In genomic region chr3:126537730-126538281, GRCh38 we compare ENCODE assay signal across 19 cellular contexts. TPM values are rescaled to one million over a fixed set of nuclear protein-coding genes. Genes with fewer than 3 reads are reported as not detected.
DNase-seq lines count a peak whose midpoint lies in the region; ATAC-seq and TF ChIP-seq lines count a peak whose summit lies in the region.
"Had no signal": no experiment of that assay in that cellular context is flagged by ENCODE, and none has a peak within 500 bp of the region (broad histone marks: within the 10 kb centered on the region; RNA-seq: fewer than 3 reads in every experiment).

No MANE protein-coding gene starts in this region.

- H3K27ac ChIP-seq in heart left ventricle (no peak overlapping the region), right cardiac atrium (ENCODE audit: low read length) (no peak overlapping the region), adrenal gland (no peak overlapping the region), lower lobe of right lung (no peak overlapping the region)
- H3K27ac ChIP-seq: SJCRH30 had no signal

- peaks cover 0 to 46% (median 14%) of the 10 kb centered on the region in 9 donors for H3K27me3 ChIP-seq in heart left ventricle
- H3K27me3 ChIP-seq in right cardiac atrium (ENCODE audit: control insufficient read depth, insufficient read depth) = no peaks in the 10 kb centered on the region
- peaks cover 18% of the 10 kb centered on the region for H3K27me3 ChIP-seq in adrenal gland
- H3K27me3 ChIP-seq in lower lobe of right lung (ENCODE audit: low read depth) = peaks cover 20% of the 10 kb centered on the region

- DNase-seq in heart left ventricle = peak in 4 of 5 donors; percentile 9 to 64 (median 42)
- no peak for DNase-seq in right cardiac atrium
- peak in 4 of 7 donors; percentile 14 to 79 (median 32) for DNase-seq in adrenal gland
- peak; percentile 43 for DNase-seq in lower lobe of right lung
- DNase-seq in stimulated activated CD4-positive, alpha-beta T cell treated with anti-CD3 and anti-CD28 coated beads, Interleukin-4, amount 100 ng/mL, for 1 hour = no peak
- DNase-seq in NOMO-1 treated with dmso at 0.1 percent for 144 hours (lab: John Stamatoyannopoulos, UW; ENCODE audit: unreplicated experiment) = no peak
- DNase-seq: activated CD4-positive, alpha-beta T cell treated with anti-CD3 and anti-CD28 coated beads for 48 hours; Calu3; central memory CD4-positive, alpha-beta T cell; MM.1S; occipital lobe; stimulated activated naive CD8-positive, alpha-beta T cell treated with anti-CD3 and anti-CD28 coated beads, Interleukin-15, Interleukin-2, amounts not matched to agents 100 U/mL and 50 U/mL, for 24 hours had no signal

- TF ChIP-seq POLR2A in heart left ventricle (IDR thresholded peaks at IDR 0.05) = no peak
- TF ChIP-seq POLR2A in adrenal gland (IDR thresholded peaks at IDR 0.05) = no peak

- WGBS in heart left ventricle, 4 donors = 63 to 66% (median 64%) methylated on average over 9 to 10 of the region's 10 CpGs
- WGBS in right cardiac atrium = 65% methylated on average over 10 of the region's 10 CpGs
- WGBS in adrenal gland, 4 donors = 63 to 96% (median 68%) methylated on average over 6 to 10 of the region's 10 CpGs

- no peak overlapping the region for H3K4me3 ChIP-seq in heart left ventricle
- no peak overlapping the region for H3K4me3 ChIP-seq in right cardiac atrium (ENCODE audit: low read length)
- H3K4me3 ChIP-seq in adrenal gland = no peak overlapping the region
- H3K4me3 ChIP-seq in lower lobe of right lung = no peak overlapping the region
- H3K4me3 ChIP-seq: HAP-1, SJCRH30 had no signal

- ATAC-seq in heart left ventricle (peak; percentile 38 to 88 (median 74)), right cardiac atrium (no peak), lower lobe of right lung (peak; percentile 46 to 65), GM19467 (IDR thresholded peaks at IDR 0.05; ENCODE audit: unreplicated experiment) (no peak), GM19463 (IDR thresholded peaks at IDR 0.05; ENCODE audit: unreplicated experiment) (no peak)
- ATAC-seq: stimulated activated naive CD8-positive, alpha-beta T cell treated with anti-CD3 and anti-CD28 coated beads, Interleukin-15, Interleukin-2, amounts not matched to agents 100 U/mL and 50 U/mL, for 24 hours had no signal

- intact Hi-C loops in heart left ventricle (cut with DNase I) (no loop called here), right cardiac atrium (cut with DNase I) (no loop called here), adrenal gland (cut with DNase I) (no loop called here), lower lobe of right lung (cut with DNase I) (no loop called here)

- H3K9me3 ChIP-seq in heart left ventricle (no peaks in the 10 kb centered on the region), right cardiac atrium (ENCODE audit: control insufficient read depth, low read length) (no peaks in the 10 kb centered on the region), adrenal gland (replicated peaks in 1 of 3) (no peaks in the 10 kb centered on the region), lower lobe of right lung (no peaks in the 10 kb centered on the region)
- H3K9me3 ChIP-seq: HAP-1, SJCRH30 had no signal

- TF ChIP-seq CTCF in heart left ventricle (IDR thresholded peaks at IDR 0.05) (no peak), adrenal gland (IDR thresholded peaks at IDR 0.05) (no peak), lower lobe of right lung (IDR thresholded peaks at IDR 0.05) (no peak)

- H3K36me3 ChIP-seq in heart left ventricle = no peaks in the 10 kb centered on the region
- no peaks in the 10 kb centered on the region for H3K36me3 ChIP-seq in adrenal gland (replicated peaks in 1 of 2)
- H3K36me3 ChIP-seq in lower lobe of right lung = no peaks in the 10 kb centered on the region
- H3K36me3 ChIP-seq: HAP-1, SJCRH30 had no signal

- peaks cover 0 to 22% (median 0%) of the 10 kb centered on the region in 12 donors for H3K4me1 ChIP-seq in heart left ventricle
- H3K4me1 ChIP-seq in right cardiac atrium (ENCODE audit: control insufficient read depth, insufficient read depth, low read length) = no peaks in the 10 kb centered on the region
- no peaks in the 10 kb centered on the region for H3K4me1 ChIP-seq in adrenal gland (replicated peaks in 1 of 2)
- H3K4me1 ChIP-seq in lower lobe of right lung = peaks cover 8% of the 10 kb centered on the region
- H3K4me1 ChIP-seq: HAP-1, SJCRH30 had no signal

RNA-seq across cellular contexts. Expression of gene CHST13, which starts 13.9 kb away (rescaled TPM):
- total RNA-seq in heart left ventricle (1 to 10 TPM in 1 of 9 donors, under 1 TPM in 7, not detected in 1; 0.30 to 2.3 (median 0.48) TPM), right cardiac atrium (under 1 TPM in 3 of 4 donors, not detected in 1; 0.19 to 0.59 (median 0.34) TPM), adrenal gland (1 to 10 TPM in 4 of 8 donors, under 1 TPM in 4; 0.36 to 3.0 (median 1.2) TPM), lower lobe of right lung (1.5 TPM)
- polyA plus RNA-seq in heart left ventricle (under 1 TPM; 0.07 to 0.15 TPM), right cardiac atrium (0.11 TPM), adrenal gland (under 1 TPM in 2 of 3 donors, not detected in 1; 0.67 to 0.80 TPM)
- total RNA-seq: glomerular endothelial cell, occipital lobe, SJCRH30 had no signal

RNA-seq across cellular contexts. Expression of gene UROC1, which starts 20.2 kb away (rescaled TPM):
- total RNA-seq in heart left ventricle = not detected
- not detected for polyA plus RNA-seq in heart left ventricle
- total RNA-seq in right cardiac atrium = not detected
- not detected for polyA plus RNA-seq in right cardiac atrium
- under 1 TPM in 1 of 8 donors, not detected in 7; under 0.01 TPM for total RNA-seq in adrenal gland
- polyA plus RNA-seq in adrenal gland = under 1 TPM in 2 of 3 donors, not detected in 1; 0.03 to 0.04 TPM
- total RNA-seq in lower lobe of right lung = not detected
- total RNA-seq: Calu3, glomerular endothelial cell, mononuclear cell, occipital lobe, SJCRH30 had no signal
- polyA plus RNA-seq: adipose tissue had no signal

RNA-seq across cellular contexts. Expression of gene C3orf22, which starts 20.9 kb away (rescaled TPM):
- total RNA-seq in heart left ventricle = not detected
- polyA plus RNA-seq in heart left ventricle = not detected
- not detected for total RNA-seq in right cardiac atrium
- polyA plus RNA-seq in right cardiac atrium = not detected
- total RNA-seq in adrenal gland = not detected
- not detected for polyA plus RNA-seq in adrenal gland
- not detected for total RNA-seq in lower lobe of right lung
- total RNA-seq: Calu3, glomerular endothelial cell, mononuclear cell, occipital lobe, SJCRH30 had no signal
- polyA plus RNA-seq: adipose tissue had no signal

Comparison
In these comparisons a context has a peak if more than half of its experiments do, and no peak if none do; other contexts are left out.
1. ATAC-seq: peak in heart left ventricle (4 of 4) and lower lobe of right lung (2 of 2); none in right cardiac atrium (0 of 2), GM19467 (single experiment) and GM19463 (single experiment).
2. DNase-seq: peak in heart left ventricle (4 of 5), adrenal gland (4 of 7) and lower lobe of right lung (single experiment); none in right cardiac atrium (0 of 3), stimulated activated CD4-positive, alpha-beta T cell treated with anti-CD3 and anti-CD28 coated beads, Interleukin-4, amount 100 ng/mL, for 1 hour (single experiment) and NOMO-1 treated with dmso at 0.1 percent for 144 hours (single experiment).